In genomic region chr1:243471754-243472725, GRCh38 we compare ENCODE assay signal across 9 cellular contexts.
A peak's percentile ranks its signal among the peaks of the same experiment; 100 is the strongest.
DNase-seq lines count a peak whose midpoint lies in the region; ATAC-seq and TF ChIP-seq lines count a peak whose summit lies in the region.
"Had no signal": no experiment of that assay in that cellular context is flagged by ENCODE, and none has a peak within 500 bp of the region (broad histone marks: within the 10 kb centered on the region; RNA-seq: fewer than 3 reads in every experiment).

No MANE protein-coding gene starts in this region.

- H3K36me3 ChIP-seq in left lung (peaks cover 0 to 12% of the 10 kb centered on the region in 2 donors), gastroesophageal sphincter (peaks cover 0 to 5% of the 10 kb centered on the region in 2 donors)

- TF ChIP-seq CTCF in left lung (IDR thresholded peaks at IDR 0.05) (no peak), gastroesophageal sphincter (IDR thresholded peaks at IDR 0.05) (no peak)

- TF ChIP-seq POLR2A in gastroesophageal sphincter (IDR thresholded peaks at IDR 0.05), result no peak

- no peaks in the 10 kb centered on the region for H3K27me3 ChIP-seq in left lung
- H3K27me3 ChIP-seq in gastroesophageal sphincter, result no peaks in the 10 kb centered on the region

- peaks cover 0 to 33% of the 10 kb centered on the region in 2 donors for H3K4me1 ChIP-seq in left lung
- peaks cover 4 to 29% (median 5%) of the 10 kb centered on the region in 3 donors for H3K4me1 ChIP-seq in gastroesophageal sphincter

- no peak overlapping the region for H3K4me3 ChIP-seq in left lung
- H3K4me3 ChIP-seq in gastroesophageal sphincter, result no peak overlapping the region

- H3K27ac ChIP-seq in left lung, result peak overlapping the region in 1 of 2 donors; percentile 3
- H3K27ac ChIP-seq in gastroesophageal sphincter, result no peak overlapping the region

- DNase-seq in NCI-H146 (lab: John Stamatoyannopoulos, UW) (peak; percentile 86), left lung (no peak), NCI-H1417 treated with DMSO at 0.1 percent for 48 hours (lab: John Stamatoyannopoulos, UW) (no peak), COR-L47 (lab: John Stamatoyannopoulos, UW) (no peak), nucleus accumbens (lab: John Stamatoyannopoulos, UW) (no peak)
- DNase-seq: activated CD4-positive, alpha-beta T cell treated with anti-CD3 and anti-CD28 coated beads, Interleukin-2, amount 10 ng/mL, durations not matched to agents 7 days and 5 days had no signal

- peak; percentile 84 for ATAC-seq in GM18520 (IDR thresholded peaks at IDR 0.05; ENCODE audit: unreplicated experiment)
- peak; percentile 80 for ATAC-seq in HG02588 (IDR thresholded peaks at IDR 0.05; ENCODE audit: unreplicated experiment)
- ATAC-seq in left lung, result peak; percentile 21
- ATAC-seq in gastroesophageal sphincter, result no peak

- H3K9me3 ChIP-seq in left lung (no peaks in the 10 kb centered on the region), gastroesophageal sphincter (no peaks in the 10 kb centered on the region)

- TF ChIP-seq EP300 in gastroesophageal sphincter (IDR thresholded peaks at IDR 0.05), result no peak

- intact Hi-C loops in left lung (cut with DNase I), result no loop called here

- 50 to 76% methylated on average over 1 to 2 of the region's 3 CpGs for WGBS in gastroesophageal sphincter (ENCODE audit: low coverage in 1 of 2), 2 donors
